11 cellular contexts compared by ENCODE assay signal in genomic region chr10:78231930-78232329, GRCh38.
DNase-seq lines count a peak whose midpoint lies in the region; ATAC-seq and TF ChIP-seq lines count a peak whose summit lies in the region.
"Had no signal": no experiment of that assay in that cellular context is flagged by ENCODE, and none has a peak within 500 bp of the region (broad histone marks: within the 10 kb centered on the region; RNA-seq: fewer than 3 reads in every experiment).

No MANE protein-coding gene starts in this region.

- no peak overlapping the region for H3K14ac ChIP-seq in mesenchymal stem cell (ENCODE audit: low read length in 2 of 2)

- ATAC-seq in HG02759 (IDR thresholded peaks at IDR 0.05; ENCODE audit: unreplicated experiment) (no peak), HG03439 (IDR thresholded peaks at IDR 0.05; ENCODE audit: unreplicated experiment) (no peak)
- ATAC-seq: CD8-positive, alpha-beta T cell had no signal

- no peak overlapping the region for H2AK5ac ChIP-seq in mesenchymal stem cell (ENCODE audit: low read length, severe bottlenecking)

- H2BK12ac ChIP-seq in mesenchymal stem cell (ENCODE audit: low read length in 2 of 2): no peak overlapping the region

- TF ChIP-seq CTCF in AG10803 (conservative IDR thresholded peaks at IDR 0.05; ENCODE audit: low read length) (peak; percentile 54), LNCaP clone FGC (IDR thresholded peaks at IDR 0.05; ENCODE audit: control insufficient read depth, extremely low read depth, insufficient read depth) (peak; percentile 23; the same call in 1 of the 2 replicates), choroid plexus epithelial cell (conservative IDR thresholded peaks at IDR 0.05; ENCODE audit: low read depth, low read length) (peak; percentile 62), tibial artery (IDR thresholded peaks at IDR 0.05) (peak in 1 of 2 experiments; percentile 20)

- no peak overlapping the region for H4K91ac ChIP-seq in mesenchymal stem cell (ENCODE audit: low read length)

- H3K36me3 ChIP-seq in mesenchymal stem cell (ENCODE audit: control insufficient read depth in 1 of 2, insufficient read depth in 2 of 2, low read depth in 1 of 2, low read length in 2 of 2) (no peaks in the 10 kb centered on the region), tibial artery (no peaks in the 10 kb centered on the region)

- no peak overlapping the region for H2BK5ac ChIP-seq in mesenchymal stem cell (ENCODE audit: low read depth, low read length, poor library complexity, severe bottlenecking)

- H2AFZ ChIP-seq in mesenchymal stem cell (ENCODE audit: low read depth, low read length): no peak overlapping the region

- H3K4me1 ChIP-seq in mesenchymal stem cell (ENCODE audit: control insufficient read depth, insufficient read depth, low read depth, low read length) (no peaks in the 10 kb centered on the region), tibial artery (no peaks in the 10 kb centered on the region)

- DNase-seq in AG10803 (ENCODE audit: low read depth): peak; percentile 48
- DNase-seq in LNCaP clone FGC (ENCODE audit: low read depth): no peak
- peak; percentile 52 for DNase-seq in choroid plexus epithelial cell (ENCODE audit: low read depth)
- peak; percentile 22 for DNase-seq in mesenchymal stem cell
- no peak for DNase-seq in NCI-H1694 treated with DMSO at 0.1 percent for 48 hours (lab: John Stamatoyannopoulos, UW)
- no peak for DNase-seq in tibial artery
- DNase-seq: activated CD4-positive, alpha-beta T cell treated with anti-CD3 and anti-CD28 coated beads, Interleukin-2, amount 10 ng/mL, durations not matched to agents 7 days and 5 days; CD8-positive, alpha-beta T cell; NCI-H1436 treated with DMSO at 0.1 percent for 48 hours had no signal

- no peak overlapping the region for H3K4ac ChIP-seq in mesenchymal stem cell (ENCODE audit: low read depth in 1 of 2, low read length in 2 of 2)

- H3K4me2 ChIP-seq in mesenchymal stem cell (ENCODE audit: low read length, poor library complexity, severe bottlenecking): no peak overlapping the region

- H3K27ac ChIP-seq in mesenchymal stem cell (ENCODE audit: low read length, poor library complexity, severe bottlenecking) (no peak overlapping the region), tibial artery (no peak overlapping the region)

- no peak overlapping the region for H2BK120ac ChIP-seq in mesenchymal stem cell (ENCODE audit: low read depth, low read length)

- H3K27me3 ChIP-seq in mesenchymal stem cell (ENCODE audit: control insufficient read depth in 1 of 2, insufficient read depth in 1 of 2, low read length in 2 of 2) (peaks cover 0 to 9% of the 10 kb centered on the region in 2 experiments), tibial artery (no peaks in the 10 kb centered on the region)

- no peak overlapping the region for H3K23ac ChIP-seq in mesenchymal stem cell (ENCODE audit: low read length in 2 of 2)

- no peak overlapping the region for H2BK15ac ChIP-seq in mesenchymal stem cell (ENCODE audit: low read depth, poor library complexity, severe bottlenecking)

- no peak overlapping the region for H3K18ac ChIP-seq in mesenchymal stem cell (ENCODE audit: low read depth in 1 of 2, low read length in 2 of 2)

- H3K79me1 ChIP-seq in mesenchymal stem cell (replicated peaks; ENCODE audit: low read length, poor library complexity, severe bottlenecking): no peaks in the 10 kb centered on the region

- H4K8ac ChIP-seq in mesenchymal stem cell (ENCODE audit: low read length): no peak overlapping the region

- H3K9me3 ChIP-seq in mesenchymal stem cell (ENCODE audit: control insufficient read depth, low read length) (no peaks in the 10 kb centered on the region), tibial artery (no peaks in the 10 kb centered on the region)

- H3K9ac ChIP-seq in mesenchymal stem cell (ENCODE audit: low read length): peak overlapping the region; percentile 40

- 80% methylated on average over 3 of the region's 3 CpGs for WGBS in mesenchymal stem cell

- H3K4me3 ChIP-seq in AG10803 (ENCODE audit: low read length) (no peak overlapping the region), LNCaP clone FGC (ENCODE audit: low read depth, low read length) (no peak overlapping the region), choroid plexus epithelial cell (ENCODE audit: low read depth, low read length) (no peak overlapping the region), mesenchymal stem cell (ENCODE audit: insufficient read depth in 1 of 2, low read depth in 1 of 2, low read length in 2 of 2) (no peak overlapping the region), tibial artery (no peak overlapping the region)

- intact Hi-C loops in tibial artery (cut with DNase I; ENCODE audit: low total_unique reads): no loop called here

Comparison
In these comparisons a context has a peak if more than half of its experiments do, and no peak if none do; other contexts are left out.
1. DNase-seq: peak in AG10803 (single experiment), choroid plexus epithelial cell (single experiment) and mesenchymal stem cell (single experiment); none in LNCaP clone FGC (single experiment), NCI-H1694 treated with DMSO at 0.1 percent for 48 hours (single experiment) and tibial artery (0 of 2).